Comparison of ENCODE assay signal across 13 cellular contexts in genomic region chr17:81339502-81340296, GRCh38. TPM values are rescaled to one million over a fixed set of nuclear protein-coding genes. Genes with fewer than 3 reads are reported as not detected.
A peak's percentile ranks its signal among the peaks of the same experiment; 100 is the strongest.
DNase-seq lines count a peak whose midpoint lies in the region; ATAC-seq and TF ChIP-seq lines count a peak whose summit lies in the region.
"Had no signal": no experiment of that assay in that cellular context is flagged by ENCODE, and none has a peak within 500 bp of the region (broad histone marks: within the 10 kb centered on the region; RNA-seq: fewer than 3 reads in every experiment).

No MANE protein-coding gene starts in this region.

- TF ChIP-seq CTCF in A673 (conservative IDR thresholded peaks at IDR 0.05; ENCODE audit: low read depth, low read length) = no peak
- TF ChIP-seq CTCF in Loucy (conservative IDR thresholded peaks at IDR 0.05; ENCODE audit: low read length) = no peak
- TF ChIP-seq CTCF in esophagus muscularis mucosa (IDR thresholded peaks at IDR 0.05) = no peak
- TF ChIP-seq CTCF in nephron (IDR thresholded peaks at IDR 0.05; ENCODE audit: unreplicated experiment in 3 of 3) = no peak

- no peaks in the 10 kb centered on the region for H3K9me2 ChIP-seq in Loucy (replicated peaks; ENCODE audit: low read depth, low read length)

- H3K9ac ChIP-seq in Loucy (ENCODE audit: low read depth, low read length, poor library complexity, severe bottlenecking) = peak overlapping the region; percentile 99

- ATAC-seq in GM21367 (IDR thresholded peaks at IDR 0.05; ENCODE audit: unreplicated experiment) = no peak
- ATAC-seq: GM12878; stimulated activated memory B cell treated with anti-CD40 and anti-IgM and Interleukin-4, amounts not matched to agents 10 μg/mL and 1 μg/mL and 100 μg/mL, for 72 hours had no signal

- intact Hi-C loops in A673 (cut with micrococcal nuclease; ENCODE audit: unreplicated experiment) (no loop called here), esophagus muscularis mucosa (cut with DNase I) (loop anchor here (5.0 kb wide), 1 partner anchor 42 kb away; the partner anchor contains the start of gene SLC38A10), posterior cingulate gyrus (cut with DNase I) (no loop called here)

- POLR2A ChIA-PET in A673 (lab: Charles Lee; ENCODE audit: low non-redundant PET) = no interaction called here

- H3K4me2 ChIP-seq in Loucy (ENCODE audit: low read depth, low read length, poor library complexity, severe bottlenecking) = peak overlapping the region; percentile 86

- TF ChIP-seq EP300 in esophagus muscularis mucosa (IDR thresholded peaks at IDR 0.05) = no peak

- H3K9me3 ChIP-seq in A673 (ENCODE audit: low read depth, low read length, poor library complexity, severe bottlenecking) (no peaks in the 10 kb centered on the region), Loucy (ENCODE audit: insufficient read depth, low read depth, low read length) (no peaks in the 10 kb centered on the region), esophagus muscularis mucosa (no peaks in the 10 kb centered on the region)

- peaks cover 12% of the 10 kb centered on the region for H3K36me3 Mint-ChIP-seq in nephron (ENCODE audit: low read depth)
- H3K36me3 Mint-ChIP-seq: stimulated activated memory B cell treated with anti-CD40 and anti-IgM and Interleukin-4, amounts not matched to agents 10 μg/mL and 1 μg/mL and 100 μg/mL, for 72 hours had no signal

- H4K20me1 ChIP-seq in Loucy (ENCODE audit: insufficient read depth, low read length, poor library complexity, severe bottlenecking) = peaks cover 44% of the 10 kb centered on the region

- peak overlapping the region; percentile 96 to 97 (median 96) for H3K27ac Mint-ChIP-seq in nephron
- H3K27ac Mint-ChIP-seq: B cell; stimulated activated memory B cell treated with anti-CD40 and anti-IgM and Interleukin-4, amounts not matched to agents 10 μg/mL and 1 μg/mL and 100 μg/mL, for 72 hours had no signal

- no peaks in the 10 kb centered on the region for H3K27me3 Mint-ChIP-seq in nephron (ENCODE audit: low read depth)

- no peaks in the 10 kb centered on the region for H3K9me3 Mint-ChIP-seq in nephron
- H3K9me3 Mint-ChIP-seq: stimulated activated memory B cell treated with anti-CD40 and anti-IgM and Interleukin-4, amounts not matched to agents 10 μg/mL and 1 μg/mL and 100 μg/mL, for 72 hours had no signal

- peaks cover 67% of the 10 kb centered on the region for H3K79me2 ChIP-seq in Loucy (ENCODE audit: insufficient read depth, low read length)

- peaks cover 39% of the 10 kb centered on the region for H3K4me1 Mint-ChIP-seq in nephron

- H3K27me3 ChIP-seq in A673 (replicated peaks; ENCODE audit: insufficient read depth, low read depth, low read length, poor library complexity) = no peaks in the 10 kb centered on the region
- H3K27me3 ChIP-seq in Loucy (ENCODE audit: insufficient read depth, low read length, poor library complexity, severe bottlenecking) = peaks cover 12% of the 10 kb centered on the region
- H3K27me3 ChIP-seq in esophagus muscularis mucosa = no peaks in the 10 kb centered on the region

- H2AFZ ChIP-seq in Loucy (ENCODE audit: low read length) = no peak overlapping the region

- H3K4me3 ChIP-seq in A673 (ENCODE audit: low read depth, low read length, poor library complexity, severe bottlenecking) (no peak overlapping the region), Loucy (ENCODE audit: low read length, poor library complexity, severe bottlenecking) (peak overlapping the region; percentile 57), esophagus muscularis mucosa (no peak overlapping the region)
- H3K4me3 ChIP-seq: GM12878 had no signal

- CTCF ChIA-PET in A673 (lab: Charles Lee) = no interaction called here

- H3K4me3 Mint-ChIP-seq in nephron = peak overlapping the region; percentile 77 to 78 (median 78)
- H3K4me3 Mint-ChIP-seq: B cell; stimulated activated memory B cell treated with anti-CD40 and anti-IgM and Interleukin-4, amounts not matched to agents 10 μg/mL and 1 μg/mL and 100 μg/mL, for 72 hours had no signal

- no TSS peak for BruUV-seq in A673 (replicated peaks; lab: Mats Ljungman, UMichigan)

- WGBS in esophagus muscularis mucosa = 37% methylated on average over 4 of the region's 11 CpGs

- H3K27ac ChIP-seq in A673 (ENCODE audit: low read depth, low read length, poor library complexity, severe bottlenecking) (peak overlapping the region; percentile 61), esophagus muscularis mucosa (replicated peaks in 1 of 4) (peak overlapping the region; percentile 91 to 99 (median 96))

- DNase-seq in A673 (ENCODE audit: low spot score) = no peak
- no peak for DNase-seq in esophagus muscularis mucosa (ENCODE audit: extremely low spot score)
- DNase-seq in pons (ENCODE audit: low spot score) = no peak
- DNase-seq in posterior cingulate gyrus = no peak
- no peak for DNase-seq in medulla oblongata (ENCODE audit: extremely low spot score)
- DNase-seq: activated CD4-positive, CD25-positive, alpha-beta regulatory T cell; NCI-H1092 had no signal

- no peaks in the 10 kb centered on the region for H3K36me3 ChIP-seq in A673 (ENCODE audit: insufficient read depth, low read length, poor library complexity, severe bottlenecking)
- no peaks in the 10 kb centered on the region for H3K36me3 ChIP-seq in Loucy (ENCODE audit: insufficient read depth, low read length)
- no peaks in the 10 kb centered on the region for H3K36me3 ChIP-seq in esophagus muscularis mucosa

- no peaks in the 10 kb centered on the region for H3F3A ChIP-seq in Loucy (ENCODE audit: low read depth)

- H3K4me1 ChIP-seq in A673 (ENCODE audit: insufficient read depth, low read length, poor library complexity, severe bottlenecking) (peaks cover 32% of the 10 kb centered on the region), Loucy (ENCODE audit: insufficient read depth, low read length, poor library complexity, severe bottlenecking) (peaks cover 36% of the 10 kb centered on the region), esophagus muscularis mucosa (peaks cover 43 to 88% (median 82%) of the 10 kb centered on the region in 4 donors)

- TF ChIP-seq POLR2A in esophagus muscularis mucosa (IDR thresholded peaks at IDR 0.05; ENCODE audit: low read depth) = no peak

RNA-seq across cellular contexts. Expression of gene SLC38A10, which starts 44.6 kb away (rescaled TPM):
- total RNA-seq in A673 (2021) (75.1 and 77.3 TPM in 2 replicates), esophagus muscularis mucosa (100 to 1,000 TPM in 2 of 4 donors, 10 to 100 TPM in 2; 78.0 to 103 (median 93.4) TPM)

RNA-seq across cellular contexts. Expression of gene BAHCC1, which starts 55.6 kb away (rescaled TPM):
- 74.2 and 80.6 TPM in 2 replicates for total RNA-seq in A673 (2021)
- 10 to 100 TPM; 15.9 to 38.1 (median 21.1) TPM for total RNA-seq in esophagus muscularis mucosa
